Comparison of ENCODE assay signal across 24 cellular contexts in genomic region chr4:12359420-12359819, GRCh38.
A peak's percentile ranks its signal among the peaks of the same experiment; 100 is the strongest.
DNase-seq lines count a peak whose midpoint lies in the region; ATAC-seq and TF ChIP-seq lines count a peak whose summit lies in the region.
"Had no signal": no experiment of that assay in that cellular context is flagged by ENCODE, and none has a peak within 500 bp of the region (broad histone marks: within the 10 kb centered on the region; RNA-seq: fewer than 3 reads in every experiment).

No MANE protein-coding gene starts in this region.

- no peak overlapping the region for H3K9ac ChIP-seq in OCI-LY3 (ENCODE audit: low read length)
- no peak overlapping the region for H3K9ac ChIP-seq in endodermal cell (ENCODE audit: extremely low read depth, low read length, poor library complexity, severe bottlenecking)
- H3K9ac ChIP-seq: BLaER1 had no signal

- peaks cover 22% of the 10 kb centered on the region for H3K4me1 Mint-ChIP-seq in GM23338
- peaks cover 4% of the 10 kb centered on the region for H3K4me1 Mint-ChIP-seq in endodermal cell
- H3K4me1 Mint-ChIP-seq: CD4-positive, alpha-beta memory T cell had no signal

- H3K4me1 ChIP-seq in GM23338 (ENCODE audit: insufficient read depth): peaks cover 13% of the 10 kb centered on the region; the same call in 1 of the 2 replicates
- no peaks in the 10 kb centered on the region for H3K4me1 ChIP-seq in OCI-LY3 (ENCODE audit: low read length)
- no peaks in the 10 kb centered on the region for H3K4me1 ChIP-seq in endodermal cell (ENCODE audit: control insufficient read depth, insufficient read depth, low read length)
- H3K4me1 ChIP-seq: BLaER1, Caco-2, Peyer's patch, SJCRH30 had no signal

- no peaks in the 10 kb centered on the region for H3K27me3 ChIP-seq in GM23338 (ENCODE audit: insufficient read depth)
- no peaks in the 10 kb centered on the region for H3K27me3 ChIP-seq in OCI-LY3 (ENCODE audit: low read depth, low read length)
- no peaks in the 10 kb centered on the region for H3K27me3 ChIP-seq in endodermal cell (ENCODE audit: control insufficient read depth, insufficient read depth, low read length, poor library complexity, severe bottlenecking)
- H3K27me3 ChIP-seq: BLaER1, Peyer's patch, SJCRH30 had no signal

- H3K4me3 ChIP-seq in GM23338 (no peak overlapping the region), OCI-LY3 (ENCODE audit: low read length) (no peak overlapping the region), endodermal cell (ENCODE audit: low read length) (no peak overlapping the region)
- H3K4me3 ChIP-seq: BLaER1, Peyer's patch, SJCRH30 had no signal

- no peak for ATAC-seq in GM23338

- H2AFZ ChIP-seq in GM23338 (no peak overlapping the region), OCI-LY3 (ENCODE audit: low read depth, low read length) (no peak overlapping the region)

- no peak overlapping the region for H3K27ac ChIP-seq in GM23338 (ENCODE audit: low read depth)
- no peak overlapping the region for H3K27ac ChIP-seq in OCI-LY3 (ENCODE audit: low read length)
- H3K27ac ChIP-seq in endodermal cell (ENCODE audit: low read depth, low read length): no peak overlapping the region
- H3K27ac ChIP-seq: 22Rv1, BLaER1, Peyer's patch, SJCRH30 had no signal

- H3K9me2 ChIP-seq in GM23338 (ENCODE audit: insufficient read depth): no peaks in the 10 kb centered on the region

- H3K4me2 ChIP-seq in GM23338 (no peak overlapping the region), OCI-LY3 (ENCODE audit: low read length) (no peak overlapping the region)
- H3K4me2 ChIP-seq: BLaER1 had no signal

- intact Hi-C loops in posterior vena cava (cut with DNase I): no loop called here

- H3K27ac Mint-ChIP-seq in GM23338: no peak overlapping the region
- no peak overlapping the region for H3K27ac Mint-ChIP-seq in endodermal cell
- H3K27ac Mint-ChIP-seq: CD4-positive, alpha-beta memory T cell had no signal

- H3K36me3 Mint-ChIP-seq in GM23338 (ENCODE audit: low read depth) (no peaks in the 10 kb centered on the region; the same call in 2 of the 3 replicates), endodermal cell (ENCODE audit: low read depth) (no peaks in the 10 kb centered on the region)
- H3K36me3 Mint-ChIP-seq: CD4-positive, alpha-beta memory T cell had no signal

- peaks cover 6% of the 10 kb centered on the region; the same call in 2 of the 3 replicates for H3K9me3 Mint-ChIP-seq in GM23338
- H3K9me3 Mint-ChIP-seq in endodermal cell: peaks cover 5% of the 10 kb centered on the region

- WGBS in endodermal cell (ENCODE audit: insufficient coverage in 1 of 2, insufficient read length in 1 of 2), 2 experiments: 75 to 88% methylated on average over 1 to 3 of the region's 3 CpGs

- H3K4me3 Mint-ChIP-seq in GM23338: no peak overlapping the region
- H3K4me3 Mint-ChIP-seq in endodermal cell: no peak overlapping the region
- H3K4me3 Mint-ChIP-seq: CD4-positive, alpha-beta memory T cell had no signal

- H3K79me2 ChIP-seq in GM23338 (replicated peaks; ENCODE audit: insufficient read depth) (no peaks in the 10 kb centered on the region), OCI-LY3 (ENCODE audit: low read length) (no peaks in the 10 kb centered on the region)

- peak in 1 of 2 experiments; percentile 26; a peak in 3 of 4 replicates for TF ChIP-seq CTCF in GM23338 (conservative IDR thresholded peaks at IDR 0.05; ENCODE audit: low read depth in 2 of 2)
- peak; percentile 26 for TF ChIP-seq CTCF in OCI-LY3 (IDR thresholded peaks at IDR 0.05; ENCODE audit: low read depth, low read length)
- peak; percentile 59 for TF ChIP-seq CTCF in endodermal cell (conservative IDR thresholded peaks at IDR 0.05)

- H3K27me3 Mint-ChIP-seq in GM23338 (ENCODE audit: insufficient read depth, low read depth, poor library complexity) (peaks cover 2% of the 10 kb centered on the region), endodermal cell (ENCODE audit: insufficient read depth) (no peaks in the 10 kb centered on the region)
- H3K27me3 Mint-ChIP-seq: CD4-positive, alpha-beta memory T cell had no signal

- no peaks in the 10 kb centered on the region for H3K36me3 ChIP-seq in GM23338 (ENCODE audit: insufficient read depth)
- H3K36me3 ChIP-seq in OCI-LY3 (replicated peaks; ENCODE audit: low read depth, low read length): no peaks in the 10 kb centered on the region
- H3K36me3 ChIP-seq in endodermal cell (ENCODE audit: control insufficient read depth, insufficient read depth, low read length): no peaks in the 10 kb centered on the region
- H3K36me3 ChIP-seq: BLaER1, Peyer's patch, SJCRH30 had no signal

- H3K9me3 ChIP-seq in OCI-LY3 (ENCODE audit: insufficient read depth, low read length) (no peaks in the 10 kb centered on the region), endodermal cell (ENCODE audit: control insufficient read depth, low read length) (peaks cover 10% of the 10 kb centered on the region)
- H3K9me3 ChIP-seq: BLaER1, Caco-2, Peyer's patch, SJCRH30 had no signal

- H4K20me1 ChIP-seq in GM23338 (replicated peaks; ENCODE audit: insufficient read depth) (no peaks in the 10 kb centered on the region), OCI-LY3 (ENCODE audit: insufficient read depth, low read length) (no peaks in the 10 kb centered on the region)
- H4K20me1 ChIP-seq: BLaER1 had no signal

- H3F3A ChIP-seq in GM23338 (replicated peaks; ENCODE audit: low read depth): no peaks in the 10 kb centered on the region

- peak; percentile 36 for DNase-seq in DMS53 (lab: John Stamatoyannopoulos, UW)
- DNase-seq in DMS53 treated with DMSO at 0.1 percent for 48 hours (lab: John Stamatoyannopoulos, UW; ENCODE audit: unreplicated experiment): no peak
- peak; percentile 22 for DNase-seq in GM23338 (ENCODE audit: low spot score)
- no peak for DNase-seq in endodermal cell
- DNase-seq in mesenteric fat pad (ENCODE audit: low spot score): no peak
- DNase-seq in DMS79 (lab: John Stamatoyannopoulos, UW): no peak
- DNase-seq in posterior vena cava (ENCODE audit: low spot score): no peak
- DNase-seq: ACHN; Caco-2; CD4-positive, alpha-beta memory T cell; GF-D8; HCEC 1CT; Karpas-422; MV-4-11; NCI-H1694 treated with DMSO at 0.1 percent for 48 hours; NCI-H2081 treated with DMSO at 0.1 percent for 48 hours; NCI-H2171 treated with DMSO at 0.1 percent for 48 hours; NCI-H524 treated with DMSO at 0.1 percent for 48 hours; NK-92 treated with Interleukin-12 subunit alpha and Interleukin-12 subunit beta, amount 100 ng/mL, for 24 hours; Peyer's patch; SJCRH30 had no signal

TF ChIP-seq in GM23338, 12 proteins besides CTCF, POLR2A, EP300 and RAD21 (continues in another document):
- TF ChIP-seq REST (IDR thresholded peaks at IDR 0.05; ENCODE audit: unreplicated experiment) (no peak), EZH2 (IDR thresholded peaks at IDR 0.05; ENCODE audit: low read depth, unreplicated experiment) (no peak), STAT1 (IDR thresholded peaks at IDR 0.05; ENCODE audit: unreplicated experiment) (no peak), CREB1 (CRISPR knock-in tag; IDR thresholded peaks at IDR 0.05; ENCODE audit: low read depth) (no peak), ETS1 (IDR thresholded peaks at IDR 0.05) (no peak), ZNF331 (CRISPR knock-in tag; IDR thresholded peaks at IDR 0.05; ENCODE audit: low read depth) (no peak)

Comparison
In these comparisons a context has a peak if more than half of its experiments do, and no peak if none do; other contexts are left out.
1. DNase-seq: peak in DMS53 (single experiment) and GM23338 (single experiment); none in DMS53 treated with DMSO at 0.1 percent for 48 hours (single experiment), endodermal cell (single experiment), mesenteric fat pad (single experiment), DMS79 (single experiment) and posterior vena cava (single experiment).